9 cellular contexts compared by ENCODE assay signal in genomic region chr6:11495565-11496145, GRCh38. TPM values are rescaled to one million over a fixed set of nuclear protein-coding genes. Genes with fewer than 3 reads are reported as not detected.
A peak's percentile ranks its signal among the peaks of the same experiment; 100 is the strongest.
DNase-seq lines count a peak whose midpoint lies in the region; ATAC-seq and TF ChIP-seq lines count a peak whose summit lies in the region.
"Had no signal": no experiment of that assay in that cellular context is flagged by ENCODE, and none has a peak within 500 bp of the region (broad histone marks: within the 10 kb centered on the region; RNA-seq: fewer than 3 reads in every experiment).

No MANE protein-coding gene starts in this region.

- H3K4me2 ChIP-seq in GM23338 (no peak overlapping the region), SU-DHL-6 (ENCODE audit: low read depth, low read length, poor library complexity, severe bottlenecking) (peak overlapping the region; percentile 53), mesenchymal stem cell (ENCODE audit: low read length, poor library complexity, severe bottlenecking) (no peak overlapping the region)
- H3K4me2 ChIP-seq: BLaER1 had no signal

- H3K9me3 Mint-ChIP-seq in GM23338 = no peaks in the 10 kb centered on the region; the same call in 2 of the 3 replicates

- DNase-seq in GM23338 (ENCODE audit: low spot score) (no peak), mesenchymal stem cell (no peak), caudate nucleus (lab: John Stamatoyannopoulos, UW) (no peak), tibial artery (no peak)

- H4K91ac ChIP-seq in mesenchymal stem cell (ENCODE audit: low read length) = no peak overlapping the region

- H3K4me3 ChIP-seq in ACC112 (ENCODE audit: low read depth, low read length) = no peak overlapping the region
- H3K4me3 ChIP-seq in GM23338 = no peak overlapping the region
- H3K4me3 ChIP-seq in SU-DHL-6 (ENCODE audit: insufficient read depth, low read length, poor library complexity, severe bottlenecking) = no peak overlapping the region
- H3K4me3 ChIP-seq in mesenchymal stem cell (ENCODE audit: insufficient read depth in 1 of 2, low read depth in 1 of 2, low read length in 2 of 2) = no peak overlapping the region
- H3K4me3 ChIP-seq in tibial artery = no peak overlapping the region
- H3K4me3 ChIP-seq: BLaER1 had no signal

- H2BK12ac ChIP-seq in mesenchymal stem cell (ENCODE audit: low read length in 2 of 2) = peak overlapping the region in 1 of 2 experiments; percentile 45

- H3K4me1 ChIP-seq in ACC112 (ENCODE audit: control insufficient read depth, insufficient read depth, low read length, unreplicated experiment) = peaks cover 8% of the 10 kb centered on the region
- peaks cover 3% of the 10 kb centered on the region for H3K4me1 ChIP-seq in GM23338 (ENCODE audit: insufficient read depth)
- H3K4me1 ChIP-seq in mesenchymal stem cell (ENCODE audit: control insufficient read depth, insufficient read depth, low read depth, low read length) = peaks cover 3% of the 10 kb centered on the region
- peaks cover 0 to 14% (median 5%) of the 10 kb centered on the region in 4 donors for H3K4me1 ChIP-seq in tibial artery

- H3K9me2 ChIP-seq in GM23338 (ENCODE audit: insufficient read depth) (no peaks in the 10 kb centered on the region), SU-DHL-6 (replicated peaks; ENCODE audit: insufficient read depth, low read length) (no peaks in the 10 kb centered on the region)

- no peak overlapping the region for H2AK5ac ChIP-seq in mesenchymal stem cell (ENCODE audit: low read length, severe bottlenecking)

- peaks cover 8% of the 10 kb centered on the region; the same call in 2 of the 3 replicates for H3K4me1 Mint-ChIP-seq in GM23338

- H3K27ac ChIP-seq in ACC112 (ENCODE audit: low read depth, low read length) (no peak overlapping the region), GM23338 (ENCODE audit: low read depth) (no peak overlapping the region), SU-DHL-6 (ENCODE audit: low read depth, low read length) (peak overlapping the region; percentile 92), mesenchymal stem cell (ENCODE audit: low read length, poor library complexity, severe bottlenecking) (no peak overlapping the region), caudate nucleus (ENCODE audit: low read depth, low read length) (no peak overlapping the region), tibial artery (peak overlapping the region in 1 of 2 donors; percentile 10)
- H3K27ac ChIP-seq: BLaER1 had no signal

- no peak overlapping the region for H3K14ac ChIP-seq in mesenchymal stem cell (ENCODE audit: low read length in 2 of 2)

- H3F3A ChIP-seq in GM23338 (replicated peaks; ENCODE audit: low read depth) (no peaks in the 10 kb centered on the region), SU-DHL-6 (ENCODE audit: insufficient read depth) (peaks cover 43% of the 10 kb centered on the region)

- peak overlapping the region; percentile 42 for H3K9ac ChIP-seq in SU-DHL-6 (ENCODE audit: low read length)
- peak overlapping the region; percentile 60 for H3K9ac ChIP-seq in mesenchymal stem cell (ENCODE audit: low read length)
- H3K9ac ChIP-seq: BLaER1 had no signal

- TF ChIP-seq CTCF in GM23338 (conservative IDR thresholded peaks at IDR 0.05; ENCODE audit: low read depth in 2 of 2) (no peak), SU-DHL-6 (IDR thresholded peaks at IDR 0.05; ENCODE audit: insufficient read depth, low read length, poor library complexity, severe bottlenecking) (no peak), tibial artery (IDR thresholded peaks at IDR 0.05) (no peak)

- no peaks in the 10 kb centered on the region for H4K20me1 ChIP-seq in GM23338 (replicated peaks; ENCODE audit: insufficient read depth)
- H4K20me1 ChIP-seq in SU-DHL-6 (ENCODE audit: low read depth, low read length) = no peaks in the 10 kb centered on the region
- H4K20me1 ChIP-seq: BLaER1 had no signal

- H3K27ac Mint-ChIP-seq in GM23338 = no peak overlapping the region

- 75% methylated on average over 3 of the region's 4 CpGs for WGBS in mesenchymal stem cell

- H3K27me3 ChIP-seq in ACC112 (ENCODE audit: insufficient read depth, low read length) (no peaks in the 10 kb centered on the region), GM23338 (ENCODE audit: insufficient read depth) (no peaks in the 10 kb centered on the region), SU-DHL-6 (ENCODE audit: low read length) (no peaks in the 10 kb centered on the region), mesenchymal stem cell (ENCODE audit: control insufficient read depth in 1 of 2, insufficient read depth in 1 of 2, low read length in 2 of 2) (no peaks in the 10 kb centered on the region), tibial artery (no peaks in the 10 kb centered on the region)
- H3K27me3 ChIP-seq: BLaER1 had no signal

- no peak overlapping the region for H3K23ac ChIP-seq in mesenchymal stem cell (ENCODE audit: low read length in 2 of 2)

- H2BK5ac ChIP-seq in mesenchymal stem cell (ENCODE audit: low read depth, low read length, poor library complexity, severe bottlenecking) = no peak overlapping the region

- no peaks in the 10 kb centered on the region for H3K36me3 Mint-ChIP-seq in GM23338 (ENCODE audit: low read depth)

- peak overlapping the region; percentile 5 to 40 for H3K18ac ChIP-seq in mesenchymal stem cell (ENCODE audit: low read depth in 1 of 2, low read length in 2 of 2)

- H2AFZ ChIP-seq in ACC112 (ENCODE audit: low read length, unreplicated experiment) (peak overlapping the region; percentile 47), GM23338 (peak overlapping the region; percentile 30; the same call in 1 of the 2 replicates), SU-DHL-6 (ENCODE audit: low read depth, low read length, severe bottlenecking) (peak overlapping the region; percentile 46), mesenchymal stem cell (ENCODE audit: low read depth, low read length) (no peak overlapping the region)

- peaks cover 4% of the 10 kb centered on the region; the same call in 1 of the 2 replicates for H3K9me3 ChIP-seq in SU-DHL-6 (ENCODE audit: insufficient read depth, low read length)
- H3K9me3 ChIP-seq in mesenchymal stem cell (ENCODE audit: control insufficient read depth, low read length) = no peaks in the 10 kb centered on the region
- H3K9me3 ChIP-seq in tibial artery = no peaks in the 10 kb centered on the region

- H3K27me3 Mint-ChIP-seq in GM23338 (ENCODE audit: insufficient read depth, low read depth, poor library complexity) = no peaks in the 10 kb centered on the region

- intact Hi-C loops in tibial artery (cut with DNase I; ENCODE audit: low total_unique reads) = loop anchor here (5.0 kb wide), 3 partner anchors 253 to 348 kb away; no protein-coding TSS in a partner anchor

- ATAC-seq in GM23338 (peak; percentile 58), HG02938 (IDR thresholded peaks at IDR 0.05; ENCODE audit: unreplicated experiment) (no peak), HG03442 (IDR thresholded peaks at IDR 0.05; ENCODE audit: unreplicated experiment) (no peak)

- no peak overlapping the region for H2BK15ac ChIP-seq in mesenchymal stem cell (ENCODE audit: low read depth, poor library complexity, severe bottlenecking)

- H3K79me2 ChIP-seq in ACC112 (ENCODE audit: control insufficient read depth, insufficient read depth, low read length, unreplicated experiment) (no peaks in the 10 kb centered on the region), GM23338 (replicated peaks; ENCODE audit: insufficient read depth) (no peaks in the 10 kb centered on the region), SU-DHL-6 (ENCODE audit: insufficient read depth, low read length) (no peaks in the 10 kb centered on the region)

- H3K4me3 Mint-ChIP-seq in GM23338 = no peak overlapping the region

- no peaks in the 10 kb centered on the region for H3K36me3 ChIP-seq in ACC112 (ENCODE audit: insufficient read depth, low read length)
- no peaks in the 10 kb centered on the region for H3K36me3 ChIP-seq in GM23338 (ENCODE audit: insufficient read depth)
- H3K36me3 ChIP-seq in SU-DHL-6 (ENCODE audit: low read length) = peaks cover under 1% of the 10 kb centered on the region; the same call in 1 of the 2 replicates
- no peaks in the 10 kb centered on the region for H3K36me3 ChIP-seq in mesenchymal stem cell (ENCODE audit: control insufficient read depth in 1 of 2, insufficient read depth in 2 of 2, low read depth in 1 of 2, low read length in 2 of 2)
- no peaks in the 10 kb centered on the region for H3K36me3 ChIP-seq in tibial artery
- H3K36me3 ChIP-seq: BLaER1 had no signal

- peak overlapping the region in 1 of 2 experiments; percentile 76 for H3K4ac ChIP-seq in mesenchymal stem cell (ENCODE audit: low read depth in 1 of 2, low read length in 2 of 2)

- no peaks in the 10 kb centered on the region for H3K79me1 ChIP-seq in mesenchymal stem cell (replicated peaks; ENCODE audit: low read length, poor library complexity, severe bottlenecking)

- no peak overlapping the region for H4K8ac ChIP-seq in mesenchymal stem cell (ENCODE audit: low read length)

- H2BK120ac ChIP-seq in mesenchymal stem cell (ENCODE audit: low read depth, low read length) = no peak overlapping the region

TF ChIP-seq in GM23338, 12 proteins besides CTCF, POLR2A, EP300 and RAD21 (continues in another document):
- TF ChIP-seq STAT1 (IDR thresholded peaks at IDR 0.05; ENCODE audit: unreplicated experiment) (no peak), JUNB (IDR thresholded peaks at IDR 0.05; ENCODE audit: unreplicated experiment) (no peak), REST (IDR thresholded peaks at IDR 0.05; ENCODE audit: unreplicated experiment) (no peak)

RNA-seq across cellular contexts. Expression of gene TMEM170B, which starts 41.9 kb away (rescaled TPM):
- 6.9 and 8.6 TPM in 2 replicates for total RNA-seq in GM23338 (2014; rRNA removed; shearing (Covaris generic))
- 2.0 and 2.5 TPM in 2 replicates for polyA plus RNA-seq in GM23338 (2016; fragmentation: Nextera tagmentation; extraction: Ambion mirVana)
- 1.2 TPM for polyA plus RNA-seq in mesenchymal stem cell (2013, experiment 1 of 2)
- 1.3 TPM for polyA plus RNA-seq in mesenchymal stem cell (2013, experiment 2 of 2)
